In the genomic region with DNA sequence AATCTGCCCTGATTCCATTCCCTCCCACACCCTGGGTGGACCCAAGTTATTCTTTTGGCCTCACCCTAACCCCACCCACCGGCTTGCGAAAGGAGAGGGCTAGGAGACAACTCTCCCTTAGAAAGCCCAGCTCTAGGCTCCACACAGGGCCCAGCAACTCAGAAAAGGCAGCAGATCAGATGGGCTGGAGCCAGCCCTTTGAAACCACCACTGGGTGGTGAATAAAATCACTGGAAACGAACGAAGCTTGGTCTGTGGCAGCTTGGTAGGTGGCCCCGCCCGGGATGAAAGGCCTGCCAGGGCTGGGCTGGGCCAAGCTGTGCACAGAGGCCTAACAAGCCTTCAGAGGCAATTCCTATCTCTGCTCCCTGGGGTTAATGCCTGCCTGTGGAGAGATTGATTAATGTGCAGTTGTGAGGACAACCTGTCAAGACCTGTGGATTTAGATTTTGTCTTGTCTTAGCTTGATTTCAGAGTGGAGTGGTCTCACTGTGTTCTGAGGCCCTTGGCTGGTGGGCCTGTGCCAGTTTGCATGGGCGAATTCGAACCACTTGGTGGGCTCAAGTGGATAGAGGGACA, we compare ENCODE assay signal across 8 cellular contexts. TPM values are rescaled to one million over a fixed set of nuclear protein-coding genes. Genes with fewer than 3 reads are reported as not detected.
DNase-seq lines count a peak whose midpoint lies in the region; ATAC-seq, FAIRE-seq and TF ChIP-seq lines count a peak whose summit lies in the region.

No MANE protein-coding gene starts in this region.

- H3K4me1 ChIP-seq in astrocyte (ENCODE audit: insufficient read depth, low read length) (peaks cover 54% of the 10 kb centered on the region), left lung (peaks cover 6 to 48% of the 10 kb centered on the region in 2 donors), tibial artery (peaks cover 0 to 19% (median 14%) of the 10 kb centered on the region in 4 donors)

- H3K9me3 ChIP-seq in astrocyte (ENCODE audit: insufficient read depth, low read depth, low read length) (no peaks in the 10 kb centered on the region), left lung (no peaks in the 10 kb centered on the region), tibial artery (no peaks in the 10 kb centered on the region)

- H3K27ac Mint-ChIP-seq in astrocyte (ENCODE audit: unreplicated experiment) = peak overlapping the region; percentile 81

- no peaks in the 10 kb centered on the region for H3K27me3 Mint-ChIP-seq in astrocyte (ENCODE audit: low read depth, unreplicated experiment)

- H4K20me1 ChIP-seq in astrocyte (ENCODE audit: insufficient read depth, low read length) = no peaks in the 10 kb centered on the region

- H3K27ac ChIP-seq in astrocyte (ENCODE audit: low read depth, low read length) = peak overlapping the region; percentile 19
- peak overlapping the region in 1 of 2 donors; percentile 54 for H3K27ac ChIP-seq in left lung
- H3K27ac ChIP-seq in tibial artery = peak overlapping the region; percentile 55 to 80

- H3K4me2 ChIP-seq in astrocyte (ENCODE audit: low read length) = no peak overlapping the region

- H3K4me3 ChIP-seq in astrocyte (ENCODE audit: insufficient read depth, low read depth, low read length) = no peak overlapping the region
- H3K4me3 ChIP-seq in left lung = no peak overlapping the region
- H3K4me3 ChIP-seq in tibial artery = no peak overlapping the region

- H3K27me3 ChIP-seq in astrocyte (ENCODE audit: insufficient read depth, low read length) (no peaks in the 10 kb centered on the region), left lung (no peaks in the 10 kb centered on the region), tibial artery (no peaks in the 10 kb centered on the region)

- TF ChIP-seq CTCF in astrocyte (IDR thresholded peaks at IDR 0.05; ENCODE audit: insufficient read depth, low read depth, low read length) (no peak), left lung (IDR thresholded peaks at IDR 0.05) (no peak), tibial artery (IDR thresholded peaks at IDR 0.05) (peak in 1 of 2 experiments; percentile 21)

- FAIRE-seq in astrocyte (lab: Jason Lieb, UNC) = no peak

- ATAC-seq in left lung (peak; percentile 63), HG03469 (IDR thresholded peaks at IDR 0.05; ENCODE audit: unreplicated experiment) (no peak)

- peak overlapping the region; percentile 32 for H3K9ac ChIP-seq in astrocyte (ENCODE audit: low read length)

- no peaks in the 10 kb centered on the region for H3K79me2 ChIP-seq in astrocyte (ENCODE audit: insufficient read depth, low read length)

- peak; percentile 19 for DNase-seq in NCI-H82 (lab: John Stamatoyannopoulos, UW)
- DNase-seq in NCI-H82 treated with DMSO at 0.1 percent for 48 hours (lab: John Stamatoyannopoulos, UW; ENCODE audit: unreplicated experiment) = no peak
- peak; percentile 71 for DNase-seq in astrocyte (ENCODE audit: low read depth)
- DNase-seq in left lung = no peak
- peak; percentile 88 to 89 for DNase-seq in tibial artery
- DNase-seq in activated T-cell treated with anti-CD3 and anti-CD28 coated beads, Interleukin-2, amount 50 U/mL, for 1 hour = no peak
- DNase-seq in COLO829 (ENCODE audit: low spot score) = no peak

- H3K36me3 Mint-ChIP-seq in astrocyte (ENCODE audit: low read depth, unreplicated experiment) = no peaks in the 10 kb centered on the region

- peaks cover 60% of the 10 kb centered on the region for H3K4me1 Mint-ChIP-seq in astrocyte (ENCODE audit: low read depth, unreplicated experiment)

- no peaks in the 10 kb centered on the region for H3K9me3 Mint-ChIP-seq in astrocyte (ENCODE audit: unreplicated experiment)

- H3K36me3 ChIP-seq in astrocyte (ENCODE audit: insufficient read depth, low read length) = no peaks in the 10 kb centered on the region
- no peaks in the 10 kb centered on the region for H3K36me3 ChIP-seq in left lung
- H3K36me3 ChIP-seq in tibial artery = no peaks in the 10 kb centered on the region

- intact Hi-C loops in left lung (cut with DNase I) (no loop called here), tibial artery (cut with DNase I; ENCODE audit: low total_unique reads) (no loop called here)

- H3K4me3 Mint-ChIP-seq in astrocyte (ENCODE audit: unreplicated experiment) = no peak overlapping the region

- H2AFZ ChIP-seq in astrocyte (ENCODE audit: low read depth, low read length) = peak overlapping the region; percentile 20

RNA-seq across cellular contexts. Expression of gene BHLHE40, which starts 38.8 kb away (rescaled TPM):
- 156 and 185 TPM in 2 replicates for total RNA-seq in astrocyte
- total RNA-seq in left lung = 10 to 100 TPM; 76.5 to 97.5 TPM

Comparison
In these comparisons a context has a peak if more than half of its experiments do, and no peak if none do; other contexts are left out.
1. DNase-seq: peak in NCI-H82 (single experiment), astrocyte (single experiment) and tibial artery (2 of 2); none in NCI-H82 treated with DMSO at 0.1 percent for 48 hours (single experiment), left lung (0 of 2), activated T-cell treated with anti-CD3 and anti-CD28 coated beads, Interleukin-2, amount 50 U/mL, for 1 hour (single experiment) and COLO829 (single experiment).